1 cellular context compared by ENCODE assay signal in the genomic region with DNA sequence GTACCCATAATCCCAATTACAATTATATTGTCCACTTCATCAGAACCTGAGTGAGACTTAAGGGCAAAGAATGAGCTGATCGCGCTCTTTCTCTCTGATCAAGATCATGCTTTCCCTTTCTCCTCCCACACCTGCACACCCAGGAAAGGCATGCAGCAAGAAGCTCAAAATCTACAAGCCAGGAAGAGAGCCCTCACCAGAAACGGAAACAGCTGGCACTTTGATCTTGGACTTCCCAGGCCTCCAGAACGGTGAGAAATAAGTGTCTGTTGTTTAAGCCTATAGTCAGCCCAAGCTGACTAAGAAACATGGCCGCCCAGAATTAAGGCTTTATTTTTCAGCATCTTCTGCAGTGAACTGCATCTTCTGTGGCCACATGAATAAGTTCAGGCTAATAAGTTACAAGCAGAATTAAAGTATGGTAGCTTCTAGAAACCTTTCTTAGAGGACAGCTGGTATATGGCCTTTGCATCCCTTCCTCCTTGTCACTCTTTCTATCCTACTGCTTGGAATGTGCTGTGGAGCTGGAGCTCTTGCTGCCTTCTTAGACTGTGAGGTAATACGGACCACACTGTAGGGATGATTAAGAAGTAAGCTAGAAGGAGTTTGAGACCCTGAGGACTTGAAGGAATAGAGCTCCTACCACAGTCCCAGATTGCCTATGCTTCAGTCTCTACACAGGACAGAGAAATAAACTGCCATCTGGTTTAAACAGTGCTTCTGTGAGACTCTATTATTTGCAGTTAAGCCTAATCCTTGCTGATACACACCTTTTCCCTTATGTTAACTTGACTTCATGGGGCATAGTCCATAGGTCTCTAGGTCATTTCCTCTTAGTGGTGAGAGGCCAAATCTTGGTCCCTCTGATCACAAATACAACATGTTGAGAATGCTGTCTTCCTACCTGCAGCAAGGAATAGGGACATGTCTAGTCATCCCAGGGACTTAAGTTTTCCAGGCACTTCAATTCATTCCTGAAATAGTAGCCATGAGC.
TF ChIP-seq lines count a peak whose summit lies in the region.

No MANE protein-coding gene starts in this region.

TF ChIP-seq in K562, 482 proteins besides CTCF, POLR2A, EP300 and RAD21:
- TF ChIP-seq, protein P1, sequence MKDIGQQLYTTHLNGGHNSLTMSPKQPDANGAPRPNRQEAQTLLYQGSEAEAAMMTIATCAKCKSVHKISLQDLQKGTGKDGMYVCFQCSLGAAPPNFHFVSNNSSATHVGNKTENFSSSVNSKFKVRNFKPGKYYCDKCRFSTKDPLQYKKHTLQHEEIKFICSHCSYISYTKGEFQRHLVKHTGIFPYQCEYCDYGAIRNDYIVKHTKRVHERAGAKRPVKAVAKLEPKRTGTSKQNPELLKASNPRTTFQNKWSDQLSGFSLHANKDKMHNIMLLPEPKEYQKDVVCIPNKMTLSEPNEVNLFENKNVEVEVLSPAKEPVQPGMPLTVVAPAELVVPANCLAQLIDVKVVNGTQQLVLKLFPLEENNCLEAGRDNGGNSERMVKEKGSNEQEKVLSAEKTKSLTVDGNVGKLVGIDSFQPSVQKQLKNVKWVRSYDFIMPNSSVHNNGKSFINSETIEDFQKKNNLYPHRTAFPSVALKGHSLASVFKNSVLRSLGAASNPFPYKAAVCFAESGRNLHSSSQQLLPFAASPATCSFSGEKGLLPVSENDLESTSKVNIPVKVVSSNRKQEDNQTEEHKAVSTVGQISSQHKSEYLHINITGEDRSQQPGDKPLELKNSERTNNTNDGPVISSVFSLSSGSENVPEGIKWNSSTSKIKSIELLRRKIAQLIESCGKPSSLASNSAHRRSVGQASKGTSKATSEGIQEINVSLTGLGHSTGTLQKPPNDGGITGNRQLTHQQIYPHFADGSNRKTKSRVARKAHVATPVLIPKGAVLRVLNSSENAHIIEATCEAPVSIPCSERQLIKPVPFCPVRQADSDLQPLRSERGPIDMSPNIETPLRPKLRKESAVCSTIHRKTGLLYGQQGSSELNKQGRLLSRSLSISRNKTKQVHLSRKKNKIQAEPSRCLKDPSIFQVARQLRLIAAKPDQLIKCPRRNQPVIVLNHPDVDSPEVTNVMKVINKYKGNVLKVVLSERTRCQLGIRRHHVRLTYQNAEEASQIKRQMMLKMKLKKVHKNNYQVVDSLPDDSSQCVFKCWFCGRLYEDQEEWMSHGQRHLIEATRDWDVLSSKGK (CRISPR knock-in tag; IDR thresholded peaks at IDR 0.05), result no peak
- TF ChIP-seq XRCC4 (IDR thresholded peaks at IDR 0.05; ENCODE audit: extremely low read depth, insufficient read depth, insufficient read length), result no peak
- TF ChIP-seq, protein P2, sequence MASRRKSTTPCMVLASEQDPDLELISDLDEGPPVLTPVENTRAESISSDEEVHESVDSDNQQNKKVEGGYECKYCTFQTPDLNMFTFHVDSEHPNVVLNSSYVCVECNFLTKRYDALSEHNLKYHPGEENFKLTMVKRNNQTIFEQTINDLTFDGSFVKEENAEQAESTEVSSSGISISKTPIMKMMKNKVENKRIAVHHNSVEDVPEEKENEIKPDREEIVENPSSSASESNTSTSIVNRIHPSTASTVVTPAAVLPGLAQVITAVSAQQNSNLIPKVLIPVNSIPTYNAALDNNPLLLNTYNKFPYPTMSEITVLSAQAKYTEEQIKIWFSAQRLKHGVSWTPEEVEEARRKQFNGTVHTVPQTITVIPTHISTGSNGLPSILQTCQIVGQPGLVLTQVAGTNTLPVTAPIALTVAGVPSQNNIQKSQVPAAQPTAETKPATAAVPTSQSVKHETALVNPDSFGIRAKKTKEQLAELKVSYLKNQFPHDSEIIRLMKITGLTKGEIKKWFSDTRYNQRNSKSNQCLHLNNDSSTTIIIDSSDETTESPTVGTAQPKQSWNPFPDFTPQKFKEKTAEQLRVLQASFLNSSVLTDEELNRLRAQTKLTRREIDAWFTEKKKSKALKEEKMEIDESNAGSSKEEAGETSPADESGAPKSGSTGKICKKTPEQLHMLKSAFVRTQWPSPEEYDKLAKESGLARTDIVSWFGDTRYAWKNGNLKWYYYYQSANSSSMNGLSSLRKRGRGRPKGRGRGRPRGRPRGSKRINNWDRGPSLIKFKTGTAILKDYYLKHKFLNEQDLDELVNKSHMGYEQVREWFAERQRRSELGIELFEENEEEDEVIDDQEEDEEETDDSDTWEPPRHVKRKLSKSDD (conservative IDR thresholded peaks at IDR 0.05; ENCODE audit: low read length), result no peak
- no peak for TF ChIP-seq EWSR1 (IDR thresholded peaks at IDR 0.05; ENCODE audit: borderline replicate concordance, low read depth, partially characterized antibody)
- no peak for TF ChIP-seq DPF2 (IDR thresholded peaks at IDR 0.05)
- no peak for TF ChIP-seq ATF7 (IDR thresholded peaks at IDR 0.05)
- no peak for TF ChIP-seq SRSF3 (IDR thresholded peaks at IDR 0.05; ENCODE audit: insufficient read depth, low read length)
- TF ChIP-seq RHOXF2B (CRISPR knock-in tag; conservative IDR thresholded peaks at IDR 0.05), result no peak
- TF ChIP-seq, protein P3, sequence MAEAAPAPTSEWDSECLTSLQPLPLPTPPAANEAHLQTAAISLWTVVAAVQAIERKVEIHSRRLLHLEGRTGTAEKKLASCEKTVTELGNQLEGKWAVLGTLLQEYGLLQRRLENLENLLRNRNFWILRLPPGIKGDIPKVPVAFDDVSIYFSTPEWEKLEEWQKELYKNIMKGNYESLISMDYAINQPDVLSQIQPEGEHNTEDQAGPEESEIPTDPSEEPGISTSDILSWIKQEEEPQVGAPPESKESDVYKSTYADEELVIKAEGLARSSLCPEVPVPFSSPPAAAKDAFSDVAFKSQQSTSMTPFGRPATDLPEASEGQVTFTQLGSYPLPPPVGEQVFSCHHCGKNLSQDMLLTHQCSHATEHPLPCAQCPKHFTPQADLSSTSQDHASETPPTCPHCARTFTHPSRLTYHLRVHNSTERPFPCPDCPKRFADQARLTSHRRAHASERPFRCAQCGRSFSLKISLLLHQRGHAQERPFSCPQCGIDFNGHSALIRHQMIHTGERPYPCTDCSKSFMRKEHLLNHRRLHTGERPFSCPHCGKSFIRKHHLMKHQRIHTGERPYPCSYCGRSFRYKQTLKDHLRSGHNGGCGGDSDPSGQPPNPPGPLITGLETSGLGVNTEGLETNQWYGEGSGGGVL (CRISPR knock-in tag; IDR thresholded peaks at IDR 0.05), result no peak
- TF ChIP-seq, protein P4, sequence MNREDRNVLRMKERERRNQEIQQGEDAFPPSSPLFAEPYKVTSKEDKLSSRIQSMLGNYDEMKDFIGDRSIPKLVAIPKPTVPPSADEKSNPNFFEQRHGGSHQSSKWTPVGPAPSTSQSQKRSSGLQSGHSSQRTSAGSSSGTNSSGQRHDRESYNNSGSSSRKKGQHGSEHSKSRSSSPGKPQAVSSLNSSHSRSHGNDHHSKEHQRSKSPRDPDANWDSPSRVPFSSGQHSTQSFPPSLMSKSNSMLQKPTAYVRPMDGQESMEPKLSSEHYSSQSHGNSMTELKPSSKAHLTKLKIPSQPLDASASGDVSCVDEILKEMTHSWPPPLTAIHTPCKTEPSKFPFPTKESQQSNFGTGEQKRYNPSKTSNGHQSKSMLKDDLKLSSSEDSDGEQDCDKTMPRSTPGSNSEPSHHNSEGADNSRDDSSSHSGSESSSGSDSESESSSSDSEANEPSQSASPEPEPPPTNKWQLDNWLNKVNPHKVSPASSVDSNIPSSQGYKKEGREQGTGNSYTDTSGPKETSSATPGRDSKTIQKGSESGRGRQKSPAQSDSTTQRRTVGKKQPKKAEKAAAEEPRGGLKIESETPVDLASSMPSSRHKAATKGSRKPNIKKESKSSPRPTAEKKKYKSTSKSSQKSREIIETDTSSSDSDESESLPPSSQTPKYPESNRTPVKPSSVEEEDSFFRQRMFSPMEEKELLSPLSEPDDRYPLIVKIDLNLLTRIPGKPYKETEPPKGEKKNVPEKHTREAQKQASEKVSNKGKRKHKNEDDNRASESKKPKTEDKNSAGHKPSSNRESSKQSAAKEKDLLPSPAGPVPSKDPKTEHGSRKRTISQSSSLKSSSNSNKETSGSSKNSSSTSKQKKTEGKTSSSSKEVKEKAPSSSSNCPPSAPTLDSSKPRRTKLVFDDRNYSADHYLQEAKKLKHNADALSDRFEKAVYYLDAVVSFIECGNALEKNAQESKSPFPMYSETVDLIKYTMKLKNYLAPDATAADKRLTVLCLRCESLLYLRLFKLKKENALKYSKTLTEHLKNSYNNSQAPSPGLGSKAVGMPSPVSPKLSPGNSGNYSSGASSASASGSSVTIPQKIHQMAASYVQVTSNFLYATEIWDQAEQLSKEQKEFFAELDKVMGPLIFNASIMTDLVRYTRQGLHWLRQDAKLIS (CRISPR knock-in tag; IDR thresholded peaks at IDR 0.05), result no peak
- TF ChIP-seq MIER1 (IDR thresholded peaks at IDR 0.05; ENCODE audit: low read depth), result no peak
TF ChIP-seq in K562: peak in this region for 0.
